In genomic region chr15:101439920-101440319, GRCh38 we compare ENCODE assay signal across 15 cellular contexts. TPM values are rescaled to one million over a fixed set of nuclear protein-coding genes. Genes with fewer than 3 reads are reported as not detected.
DNase-seq lines count a peak whose midpoint lies in the region; ATAC-seq and TF ChIP-seq lines count a peak whose summit lies in the region.
"Had no signal": no experiment of that assay in that cellular context is flagged by ENCODE, and none has a peak within 500 bp of the region (broad histone marks: within the 10 kb centered on the region; RNA-seq: fewer than 3 reads in every experiment).

No MANE protein-coding gene starts in this region.

- H3K79me2 ChIP-seq in ACC112 (ENCODE audit: control insufficient read depth, insufficient read depth, low read length, unreplicated experiment) (no peaks in the 10 kb centered on the region), osteoblast (ENCODE audit: insufficient read depth, low read length) (no peaks in the 10 kb centered on the region)

- peak; percentile 12 for DNase-seq in RWPE1 (ENCODE audit: low spot score)
- peak; percentile 78 for DNase-seq in fibroblast of pulmonary artery (ENCODE audit: low read depth)
- peak; percentile 83 for DNase-seq in osteoblast (ENCODE audit: insufficient read length, low spot score, missing footprints)
- no peak for DNase-seq in OCI-M2 (lab: John Stamatoyannopoulos, UW; ENCODE audit: unreplicated experiment)
- DNase-seq in stimulated activated CD4-positive, alpha-beta T cell treated with anti-CD3 and anti-CD28 coated beads, Interleukin-15, amount 100 ng/mL, for 24 hours: no peak
- no peak for DNase-seq in NCI-H526 (lab: John Stamatoyannopoulos, UW)
- DNase-seq: activated T-cell treated with anti-CD3 and anti-CD28 coated beads, Interleukin-2, amount 50 U/mL, for 4 hours; AML-193; central memory CD4-positive, alpha-beta T cell; DND-41; foreskin keratinocyte; NCI-H1694; nephron progenitor cell had no signal

- H3K4me1 ChIP-seq in ACC112 (ENCODE audit: control insufficient read depth, insufficient read depth, low read length, unreplicated experiment) (peaks cover 11% of the 10 kb centered on the region), osteoblast (ENCODE audit: insufficient read depth, low read length) (peaks cover 13% of the 10 kb centered on the region)
- H3K4me1 ChIP-seq: foreskin keratinocyte had no signal

- CTCF ChIA-PET in RWPE1 (lab: Yijun Ruan, JAX): interaction anchor here (0.9 kb wide), 1 partner anchor 43 kb away, joined by 3 read pairs; no protein-coding TSS in a partner anchor

- H3K27ac ChIP-seq in ACC112 (ENCODE audit: low read depth, low read length): no peak overlapping the region; the same call in 1 of the 2 replicates
- H3K27ac ChIP-seq in RWPE1: no peak overlapping the region
- H3K27ac ChIP-seq in osteoblast (ENCODE audit: low read depth, low read length): peak overlapping the region; percentile 54
- H3K27ac ChIP-seq: foreskin keratinocyte had no signal

- H2AFZ ChIP-seq in ACC112 (ENCODE audit: low read length, unreplicated experiment) (peak overlapping the region; percentile 55), osteoblast (ENCODE audit: low read length) (peak overlapping the region; percentile 44)

- H3K36me3 ChIP-seq in ACC112 (ENCODE audit: insufficient read depth, low read length) (no peaks in the 10 kb centered on the region), osteoblast (ENCODE audit: insufficient read depth, low read length) (no peaks in the 10 kb centered on the region)

- H4K20me1 ChIP-seq in osteoblast (ENCODE audit: insufficient read depth, low read length): no peaks in the 10 kb centered on the region

- H3K27me3 ChIP-seq in ACC112 (ENCODE audit: insufficient read depth, low read length) (peaks cover 1% of the 10 kb centered on the region; the same call in 1 of the 2 replicates), osteoblast (ENCODE audit: insufficient read depth, low read length) (no peaks in the 10 kb centered on the region)
- H3K27me3 ChIP-seq: foreskin keratinocyte had no signal

- no peak for ATAC-seq in HG03159 (IDR thresholded peaks at IDR 0.05; ENCODE audit: unreplicated experiment)
- ATAC-seq: activated T-cell treated with anti-CD3 and anti-CD28 coated beads, Interleukin-2, amount 50 U/mL, for 4 hours; foreskin keratinocyte had no signal

- H3K9me3 ChIP-seq in osteoblast (ENCODE audit: low read depth, low read length): no peaks in the 10 kb centered on the region

- H3K4me3 ChIP-seq in ACC112 (ENCODE audit: low read depth, low read length) (peak overlapping the region; percentile 68), fibroblast of pulmonary artery (replicated peaks; ENCODE audit: low read depth, low read length) (peak overlapping the region; percentile 45), osteoblast (ENCODE audit: insufficient read depth, low read length) (peak overlapping the region; percentile 44)

- POLR2A ChIA-PET in RWPE1 (lab: Yijun Ruan, JAX; ENCODE audit: low non-redundant PET): no interaction called here

- TF ChIP-seq CTCF in RWPE1 (conservative IDR thresholded peaks at IDR 0.05; ENCODE audit: low read depth) (no peak), fibroblast of pulmonary artery (IDR thresholded peaks at IDR 0.05; ENCODE audit: low read length, missing control alignments) (no peak), osteoblast (IDR thresholded peaks at IDR 0.05; ENCODE audit: extremely low read depth, low read depth, low read length) (no peak)

- peak overlapping the region; percentile 65 for H3K4me2 ChIP-seq in osteoblast (ENCODE audit: insufficient read depth, low read length)

RNA-seq across cellular contexts. Expression of gene PCSK6, which starts 49.6 kb away (rescaled TPM):
- 0.29 and 0.72 TPM in 2 replicates for total RNA-seq in osteoblast

Comparison
In these comparisons a context has a peak if more than half of its experiments do, and no peak if none do; other contexts are left out.
1. DNase-seq: peak in RWPE1 (single experiment), fibroblast of pulmonary artery (single experiment) and osteoblast (single experiment); none in OCI-M2 (single experiment), stimulated activated CD4-positive, alpha-beta T cell treated with anti-CD3 and anti-CD28 coated beads, Interleukin-15, amount 100 ng/mL, for 24 hours (single experiment) and NCI-H526 (0 of 2).
2. Peak in every context shown above with its lines, with median percentiles within 50 percentile points of each other: H3K4me3 ChIP-seq.